Comparison of ENCODE assay signal across 9 cellular contexts in the genomic region with DNA sequence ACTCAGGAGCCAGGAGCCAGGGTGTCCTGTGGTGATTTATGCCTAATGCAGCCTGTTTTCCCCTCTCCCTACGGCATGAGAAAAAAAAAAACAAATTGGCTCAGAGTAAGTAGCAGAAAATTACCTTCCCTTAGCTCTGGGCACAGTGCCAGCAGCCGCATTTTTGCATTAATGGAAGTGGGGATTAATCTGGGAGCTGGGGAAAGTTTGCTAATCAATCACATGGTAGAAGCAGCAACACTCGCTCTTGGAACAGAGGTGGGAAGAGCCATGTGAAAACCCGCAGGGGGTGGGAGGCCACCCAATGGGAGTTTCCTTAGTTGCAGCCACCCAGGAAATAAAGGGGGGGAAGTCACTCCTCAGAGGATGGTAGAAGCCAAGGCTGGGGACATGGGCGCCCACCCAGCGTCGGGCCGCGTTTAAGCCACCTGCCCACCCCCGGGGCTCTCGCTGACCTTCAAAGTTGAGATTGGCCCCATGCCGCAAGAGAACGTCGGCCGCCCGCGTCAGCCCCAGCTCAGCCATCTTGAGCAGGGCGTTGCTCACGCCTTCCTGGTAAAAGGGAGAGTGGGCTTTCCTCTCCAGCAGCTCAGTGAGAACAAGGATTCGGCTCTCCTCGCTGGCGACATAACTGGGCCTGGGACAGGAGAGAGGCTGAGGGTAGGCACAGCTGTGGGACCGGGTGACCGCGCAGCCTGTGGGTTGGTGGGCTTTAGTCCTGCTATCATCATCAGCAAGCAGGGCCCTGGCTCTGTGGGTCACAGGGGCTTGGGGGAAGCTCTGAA. TPM values are rescaled to one million over a fixed set of nuclear protein-coding genes. Genes with fewer than 3 reads are reported as not detected.
DNase-seq lines count a peak whose midpoint lies in the region; ATAC-seq and TF ChIP-seq lines count a peak whose summit lies in the region.
"Had no signal": no experiment of that assay in that cellular context is flagged by ENCODE, and none has a peak within 500 bp of the region (broad histone marks: within the 10 kb centered on the region; RNA-seq: fewer than 3 reads in every experiment).

No MANE protein-coding gene starts in this region.

- intact Hi-C loops in mucosa of descending colon (cut with DNase I, micrococcal nuclease) = no loop called here

- H4K20me1 ChIP-seq in OCI-LY1 (ENCODE audit: insufficient read depth, low read length) = no peaks in the 10 kb centered on the region

- H3K27ac Mint-ChIP-seq in effector memory CD8-positive, alpha-beta T cell = peak overlapping the region; percentile 25 to 91
- H3K27ac Mint-ChIP-seq in progenitor cell of endocrine pancreas = no peak overlapping the region

- peaks cover 48% of the 10 kb centered on the region for H3K36me3 Mint-ChIP-seq in effector memory CD8-positive, alpha-beta T cell (ENCODE audit: insufficient read depth)
- peaks cover 5% of the 10 kb centered on the region for H3K36me3 Mint-ChIP-seq in progenitor cell of endocrine pancreas (ENCODE audit: insufficient read depth)

- H3K9me3 Mint-ChIP-seq in effector memory CD8-positive, alpha-beta T cell = no peaks in the 10 kb centered on the region
- H3K9me3 Mint-ChIP-seq in progenitor cell of endocrine pancreas (ENCODE audit: low read depth) = no peaks in the 10 kb centered on the region

- no peaks in the 10 kb centered on the region for H3K27me3 ChIP-seq in OCI-LY1 (ENCODE audit: insufficient read depth, low read length)

- H3K9ac ChIP-seq in OCI-LY1 (ENCODE audit: low read length) = no peak overlapping the region; the same call in 1 of the 2 replicates

- no peaks in the 10 kb centered on the region for H3K9me2 ChIP-seq in OCI-LY1 (ENCODE audit: low read depth, low read length)

- DNase-seq in NCI-H2196 (lab: John Stamatoyannopoulos, UW; ENCODE audit: unreplicated experiment) = peak; percentile 10
- no peak for DNase-seq in NCI-H2196 treated with DMSO at 0.1 percent for 48 hours (lab: John Stamatoyannopoulos, UW; ENCODE audit: unreplicated experiment)
- DNase-seq in effector memory CD8-positive, alpha-beta T cell = no peak
- no peak for DNase-seq in progenitor cell of endocrine pancreas (ENCODE audit: low spot score, unreplicated experiment)
- DNase-seq in mucosa of descending colon = no peak
- DNase-seq in SW480 (ENCODE audit: low spot score) = no peak

- H3K9me3 ChIP-seq in OCI-LY1 (ENCODE audit: low read length) (no peaks in the 10 kb centered on the region), mucosa of descending colon (no peaks in the 10 kb centered on the region)

- H3K4me3 ChIP-seq in OCI-LY1 (ENCODE audit: low read depth, low read length, poor library complexity, severe bottlenecking) (peak overlapping the region; percentile 98), mucosa of descending colon (no peak overlapping the region)

- H3K27me3 Mint-ChIP-seq in effector memory CD8-positive, alpha-beta T cell = no peaks in the 10 kb centered on the region
- no peaks in the 10 kb centered on the region for H3K27me3 Mint-ChIP-seq in progenitor cell of endocrine pancreas

- H3K4me2 ChIP-seq in OCI-LY1 (ENCODE audit: low read length) = peak overlapping the region; percentile 78

- peaks cover 12 to 16% of the 10 kb centered on the region in 2 donors for H3K4me1 Mint-ChIP-seq in effector memory CD8-positive, alpha-beta T cell (ENCODE audit: low read depth in 2 of 2)
- H3K4me1 Mint-ChIP-seq in progenitor cell of endocrine pancreas (ENCODE audit: low read depth) = peaks cover 10% of the 10 kb centered on the region

- H3K36me3 ChIP-seq in OCI-LY1 (ENCODE audit: insufficient read depth, low read length) = peaks cover 36% of the 10 kb centered on the region
- H3K36me3 ChIP-seq in mucosa of descending colon (ENCODE audit: low read depth) = no peaks in the 10 kb centered on the region

- ATAC-seq in effector memory CD8-positive, alpha-beta T cell (replicated peaks) = no peak
- ATAC-seq in mucosa of descending colon = no peak
- no peak for ATAC-seq in GM18907 (IDR thresholded peaks at IDR 0.05; ENCODE audit: unreplicated experiment)

- no peak overlapping the region for H3K27ac ChIP-seq in OCI-LY1 (ENCODE audit: low read depth, low read length, poor library complexity, severe bottlenecking)

- peak overlapping the region; percentile 82 to 84 for H3K4me3 Mint-ChIP-seq in effector memory CD8-positive, alpha-beta T cell
- peak overlapping the region; percentile 74 for H3K4me3 Mint-ChIP-seq in progenitor cell of endocrine pancreas (ENCODE audit: low read depth)

- H3K4me1 ChIP-seq in OCI-LY1 (ENCODE audit: insufficient read depth, low read length, severe bottlenecking) (peaks cover 18% of the 10 kb centered on the region), mucosa of descending colon (ENCODE audit: low read depth) (peaks cover 13% of the 10 kb centered on the region)

- no peaks in the 10 kb centered on the region for H3K79me2 ChIP-seq in OCI-LY1 (ENCODE audit: insufficient read depth, low read length)

- H3F3A ChIP-seq in OCI-LY1 (ENCODE audit: insufficient read depth, low read length) = no peaks in the 10 kb centered on the region

- no peak overlapping the region for H2AFZ ChIP-seq in OCI-LY1 (ENCODE audit: low read length)

- no peak for TF ChIP-seq CTCF in OCI-LY1 (IDR thresholded peaks at IDR 0.05; ENCODE audit: low read length)
- TF ChIP-seq CTCF in progenitor cell of endocrine pancreas (IDR thresholded peaks at IDR 0.05; ENCODE audit: unreplicated experiment) = no peak
- no peak for TF ChIP-seq CTCF in mucosa of descending colon (IDR thresholded peaks at IDR 0.05)

RNA-seq across cellular contexts. Expression of gene ASB6, which starts 1.7 kb away (rescaled TPM):
- total RNA-seq in progenitor cell of endocrine pancreas (19.7 and 20.5 TPM in 2 replicates), mucosa of descending colon (10 to 100 TPM; 16.1 to 21.3 (median 17.5) TPM)

RNA-seq across cellular contexts. Expression of gene NTMT1, which starts 14.3 kb away (rescaled TPM):
- total RNA-seq in progenitor cell of endocrine pancreas = 25.9 and 26.8 TPM in 2 replicates
- 10 to 100 TPM; 22.0 to 32.0 (median 26.2) TPM for total RNA-seq in mucosa of descending colon

RNA-seq across cellular contexts. Expression of gene C9orf50, which starts 19.4 kb away (rescaled TPM):
- total RNA-seq in progenitor cell of endocrine pancreas (0.27 and 0.43 TPM in 2 replicates), mucosa of descending colon (not detected)
- total RNA-seq: subcutaneous adipose tissue had no signal

RNA-seq across cellular contexts. Expression of gene PRRX2, which starts 25.2 kb away (rescaled TPM):
- total RNA-seq in progenitor cell of endocrine pancreas (0.79 and 0.91 TPM in 2 replicates), mucosa of descending colon (1 to 10 TPM in 1 of 3 donors, under 1 TPM in 2; 0.38 to 1.6 (median 0.89) TPM)
